ENCODE assay signal across 20 cellular contexts in genomic region chr7:28091190-28091589, GRCh38.
DNase-seq lines count a peak whose midpoint lies in the region; FAIRE-seq and TF ChIP-seq lines count a peak whose summit lies in the region.
"Had no signal": no experiment of that assay in that cellular context is flagged by ENCODE, and none has a peak within 500 bp of the region (broad histone marks: within the 10 kb centered on the region; RNA-seq: fewer than 3 reads in every experiment).

No MANE protein-coding gene starts in this region.

- H3K9me3 ChIP-seq in skeletal muscle satellite cell (replicated peaks; ENCODE audit: low read length) (no peaks in the 10 kb centered on the region), breast epithelium (no peaks in the 10 kb centered on the region), esophagus squamous epithelium (no peaks in the 10 kb centered on the region)
- H3K9me3 ChIP-seq: SK-N-SH had no signal

- no peak overlapping the region for H3K4me2 ChIP-seq in skeletal muscle satellite cell (ENCODE audit: low read length)
- H3K4me2 ChIP-seq: BLaER1 treated with 17β-estradiol and CSF1 and Interleukin-3, amounts not matched to agents 10 nM and 100 nM; SK-N-SH had no signal

- H3K27ac ChIP-seq in breast epithelium (no peak overlapping the region), esophagus squamous epithelium (no peak overlapping the region)
- H3K27ac ChIP-seq: BLaER1 treated with 17β-estradiol and CSF1 and Interleukin-3, amounts not matched to agents 10 nM and 100 nM had no signal

- H3K9ac ChIP-seq in skeletal muscle satellite cell (ENCODE audit: low read depth, low read length), result peak overlapping the region; percentile 51
- H3K9ac ChIP-seq: BLaER1 treated with 17β-estradiol and CSF1 and Interleukin-3, amounts not matched to agents 10 nM and 100 nM; SK-N-SH had no signal

- peak; percentile 65 for FAIRE-seq in colon (lab: Jason Lieb, UNC)
- FAIRE-seq: GM12878 had no signal

- H3K36me3 ChIP-seq in skeletal muscle satellite cell (ENCODE audit: insufficient read depth, low read length) (no peaks in the 10 kb centered on the region), breast epithelium (no peaks in the 10 kb centered on the region), esophagus squamous epithelium (no peaks in the 10 kb centered on the region)

- TF ChIP-seq CTCF in breast epithelium (IDR thresholded peaks at IDR 0.05) (no peak), esophagus squamous epithelium (IDR thresholded peaks at IDR 0.05) (no peak)

- TF ChIP-seq POLR2A in breast epithelium (IDR thresholded peaks at IDR 0.05) (no peak), esophagus squamous epithelium (IDR thresholded peaks at IDR 0.05) (no peak)

- DNase-seq in EH (ENCODE audit: low read depth), result peak; percentile 76
- DNase-seq in LHCN-M2 (ENCODE audit: low read depth), result peak; percentile 46
- no peak for DNase-seq in breast epithelium (ENCODE audit: low spot score in 2 of 2)
- no peak for DNase-seq in esophagus squamous epithelium (lab: John Stamatoyannopoulos, UW)
- DNase-seq in NOMO-1 treated with DMSO at 0.1 percent for 48 hours (lab: John Stamatoyannopoulos, UW; ENCODE audit: unreplicated experiment), result no peak
- no peak for DNase-seq in activated CD4-positive, alpha-beta T cell treated with anti-CD3 and anti-CD28 coated beads for 4 hours
- DNase-seq: Calu3; CD8-positive, alpha-beta memory T cell; DMS153; H7; NCI-H1092 treated with DMSO at 0.1 percent for 48 hours; NCI-H146; NCI-H2081; NCI-H2171; NCI-H526; SK-N-SH had no signal

- H3K4me3 ChIP-seq in skeletal muscle satellite cell (ENCODE audit: low read length) (no peak overlapping the region), breast epithelium (no peak overlapping the region), esophagus squamous epithelium (no peak overlapping the region)
- H3K4me3 ChIP-seq: BLaER1 treated with 17β-estradiol and CSF1 and Interleukin-3, amounts not matched to agents 10 nM and 100 nM; GM12878 had no signal

- intact Hi-C loops in breast epithelium (cut with DNase I; ENCODE audit: low total_unique reads), result no loop called here
- intact Hi-C loops in esophagus squamous epithelium (cut with DNase I), result no loop called here

- H3K27me3 ChIP-seq in skeletal muscle satellite cell (ENCODE audit: control insufficient read depth, insufficient read depth, low read length) (no peaks in the 10 kb centered on the region), breast epithelium (no peaks in the 10 kb centered on the region), esophagus squamous epithelium (no peaks in the 10 kb centered on the region)
- H3K27me3 ChIP-seq: BLaER1 treated with 17β-estradiol and CSF1 and Interleukin-3, amounts not matched to agents 10 nM and 100 nM had no signal

- WGBS in esophagus squamous epithelium, 2 donors, result 79 to 81% methylated on average over 1 of the region's 1 CpG

- H3K4me1 ChIP-seq in skeletal muscle satellite cell (ENCODE audit: control insufficient read depth, insufficient read depth, low read length) (peaks cover 34% of the 10 kb centered on the region), breast epithelium (no peaks in the 10 kb centered on the region), esophagus squamous epithelium (no peaks in the 10 kb centered on the region)

Comparison
In these comparisons a context has a peak if more than half of its experiments do, and no peak if none do; other contexts are left out.
1. DNase-seq: peak in EH (single experiment) and LHCN-M2 (single experiment); none in breast epithelium (0 of 2), esophagus squamous epithelium (single experiment), NOMO-1 treated with DMSO at 0.1 percent for 48 hours (single experiment) and activated CD4-positive, alpha-beta T cell treated with anti-CD3 and anti-CD28 coated beads for 4 hours (0 of 2).